Comparison of ENCODE assay signal across 13 cellular contexts in genomic region chr6:36357872-36358234, GRCh38. TPM values are rescaled to one million over a fixed set of nuclear protein-coding genes. Genes with fewer than 3 reads are reported as not detected.
DNase-seq lines count a peak whose midpoint lies in the region; ATAC-seq and TF ChIP-seq lines count a peak whose summit lies in the region.
"Had no signal": no experiment of that assay in that cellular context is flagged by ENCODE, and none has a peak within 500 bp of the region (broad histone marks: within the 10 kb centered on the region; RNA-seq: fewer than 3 reads in every experiment).

No MANE protein-coding gene starts in this region.

- peaks cover 28% of the 10 kb centered on the region for H3K4me1 Mint-ChIP-seq in activated CD4-positive, alpha-beta T cell treated with anti-CD3 and anti-CD28 coated beads, Interleukin-2, amount 10 ng/mL, durations not matched to agents 24 days and 14 days
- H3K4me1 Mint-ChIP-seq in effector memory CD8-positive, alpha-beta T cell (ENCODE audit: low read depth in 2 of 2), result peaks cover 4 to 6% of the 10 kb centered on the region in 2 donors
- H3K4me1 Mint-ChIP-seq in stimulated activated memory B cell treated with anti-CD40 and anti-IgM and Interleukin-4, amounts not matched to agents 10 μg/mL and 1 μg/mL and 100 μg/mL, for 72 hours, result peaks cover 43% of the 10 kb centered on the region

- H3K27ac Mint-ChIP-seq in activated CD4-positive, alpha-beta T cell treated with anti-CD3 and anti-CD28 coated beads, Interleukin-2, amount 10 ng/mL, durations not matched to agents 24 days and 14 days, result no peak overlapping the region
- no peak overlapping the region for H3K27ac Mint-ChIP-seq in effector memory CD8-positive, alpha-beta T cell
- peak overlapping the region; percentile 36 for H3K27ac Mint-ChIP-seq in stimulated activated memory B cell treated with anti-CD40 and anti-IgM and Interleukin-4, amounts not matched to agents 10 μg/mL and 1 μg/mL and 100 μg/mL, for 72 hours
- H3K27ac Mint-ChIP-seq: T-cell had no signal

- peaks cover 7% of the 10 kb centered on the region for H3K4me1 ChIP-seq in upper lobe of right lung

- no peaks in the 10 kb centered on the region for H3K36me3 ChIP-seq in upper lobe of right lung

- H3K27ac ChIP-seq in upper lobe of right lung, result no peak overlapping the region

- ATAC-seq in effector memory CD8-positive, alpha-beta T cell (replicated peaks), result peak; percentile 68
- no peak for ATAC-seq in stimulated activated memory B cell treated with anti-CD40 and anti-IgM and Interleukin-4, amounts not matched to agents 10 μg/mL and 1 μg/mL and 100 μg/mL, for 72 hours
- no peak for ATAC-seq in upper lobe of right lung
- ATAC-seq in HG02840 (IDR thresholded peaks at IDR 0.05; ENCODE audit: low FRiP score, unreplicated experiment), result no peak
- ATAC-seq: PC-3 had no signal

- H3K36me3 Mint-ChIP-seq in activated CD4-positive, alpha-beta T cell treated with anti-CD3 and anti-CD28 coated beads, Interleukin-2, amount 10 ng/mL, durations not matched to agents 24 days and 14 days (ENCODE audit: low read depth), result no peaks in the 10 kb centered on the region
- H3K36me3 Mint-ChIP-seq in effector memory CD8-positive, alpha-beta T cell (ENCODE audit: insufficient read depth), result peaks cover 3% of the 10 kb centered on the region
- no peaks in the 10 kb centered on the region for H3K36me3 Mint-ChIP-seq in stimulated activated memory B cell treated with anti-CD40 and anti-IgM and Interleukin-4, amounts not matched to agents 10 μg/mL and 1 μg/mL and 100 μg/mL, for 72 hours
- H3K36me3 Mint-ChIP-seq: T-cell had no signal

- no peaks in the 10 kb centered on the region for H3K27me3 ChIP-seq in upper lobe of right lung

- H3K9me3 Mint-ChIP-seq in activated CD4-positive, alpha-beta T cell treated with anti-CD3 and anti-CD28 coated beads, Interleukin-2, amount 10 ng/mL, durations not matched to agents 24 days and 14 days, result peaks cover 4% of the 10 kb centered on the region
- H3K9me3 Mint-ChIP-seq in effector memory CD8-positive, alpha-beta T cell, result no peaks in the 10 kb centered on the region
- no peaks in the 10 kb centered on the region for H3K9me3 Mint-ChIP-seq in stimulated activated memory B cell treated with anti-CD40 and anti-IgM and Interleukin-4, amounts not matched to agents 10 μg/mL and 1 μg/mL and 100 μg/mL, for 72 hours
- H3K9me3 Mint-ChIP-seq: T-cell had no signal

- H3K4me3 Mint-ChIP-seq in activated CD4-positive, alpha-beta T cell treated with anti-CD3 and anti-CD28 coated beads, Interleukin-2, amount 10 ng/mL, durations not matched to agents 24 days and 14 days, result no peak overlapping the region
- H3K4me3 Mint-ChIP-seq in effector memory CD8-positive, alpha-beta T cell, result no peak overlapping the region
- H3K4me3 Mint-ChIP-seq in stimulated activated memory B cell treated with anti-CD40 and anti-IgM and Interleukin-4, amounts not matched to agents 10 μg/mL and 1 μg/mL and 100 μg/mL, for 72 hours, result no peak overlapping the region
- H3K4me3 Mint-ChIP-seq: T-cell had no signal

- TF ChIP-seq CTCF in upper lobe of right lung (IDR thresholded peaks at IDR 0.05), result no peak

- no peaks in the 10 kb centered on the region for H3K9me3 ChIP-seq in upper lobe of right lung

- intact Hi-C loops in activated CD4-positive, alpha-beta T cell treated with anti-CD3 and anti-CD28 coated beads, Interleukin-2, amount 10 ng/mL, durations not matched to agents 24 days and 14 days (cut with micrococcal nuclease), result loop anchor here (2.0 kb wide), 1 partner anchor 227 kb away; the partner anchor contains the start of gene MAPK13
- intact Hi-C loops in upper lobe of right lung (cut with DNase I), result no loop called here

- H3K27me3 Mint-ChIP-seq in activated CD4-positive, alpha-beta T cell treated with anti-CD3 and anti-CD28 coated beads, Interleukin-2, amount 10 ng/mL, durations not matched to agents 24 days and 14 days, result peaks cover 40% of the 10 kb centered on the region
- peaks cover 0 to 9% of the 10 kb centered on the region in 2 donors for H3K27me3 Mint-ChIP-seq in effector memory CD8-positive, alpha-beta T cell
- H3K27me3 Mint-ChIP-seq in stimulated activated memory B cell treated with anti-CD40 and anti-IgM and Interleukin-4, amounts not matched to agents 10 μg/mL and 1 μg/mL and 100 μg/mL, for 72 hours, result peaks cover 8% of the 10 kb centered on the region

- no peak overlapping the region for H3K4me3 ChIP-seq in upper lobe of right lung

- DNase-seq in activated CD4-positive, alpha-beta T cell treated with anti-CD3 and anti-CD28 coated beads, Interleukin-2, amount 10 ng/mL, durations not matched to agents 24 days and 14 days, result peak; percentile 72
- DNase-seq in activated CD4-positive, alpha-beta T cell treated with anti-CD3 and anti-CD28 coated beads, Interleukin-2, amount 50 U/mL, for 4 hours, result no peak
- peak; percentile 26 for DNase-seq in HT-29 (ENCODE audit: low spot score)
- no peak for DNase-seq in effector memory CD8-positive, alpha-beta T cell
- no peak for DNase-seq in NCI-H526 treated with DMSO at 0.1 percent for 48 hours (lab: John Stamatoyannopoulos, UW)
- no peak for DNase-seq in upper lobe of right lung
- DNase-seq: activated CD4-positive, alpha-beta T cell treated with anti-CD3 and anti-CD28 coated beads for 48 hours; PC-3 had no signal

RNA-seq across cellular contexts. Expression of gene BNIP5, which starts 21.2 kb away (rescaled TPM):
- not detected in 2 replicates for total RNA-seq in activated CD4-positive, alpha-beta T cell treated with anti-CD3 and anti-CD28 coated beads, Interleukin-2, amount 10 ng/mL, durations not matched to agents 24 days and 14 days
- 3.6 and 4.6 TPM in 2 replicates for total RNA-seq in HT-29 (2014; rRNA removed; shearing (Covaris generic))
- total RNA-seq in upper lobe of right lung, result not detected
- total RNA-seq: dermis microvascular lymphatic vessel endothelial cell, PC-3, ureter had no signal

RNA-seq across cellular contexts. Expression of gene ETV7, which starts 29.6 kb away (rescaled TPM):
- 0.54 and 0.57 TPM in 2 replicates for total RNA-seq in activated CD4-positive, alpha-beta T cell treated with anti-CD3 and anti-CD28 coated beads, Interleukin-2, amount 10 ng/mL, durations not matched to agents 24 days and 14 days
- total RNA-seq in HT-29 (2014; rRNA removed; shearing (Covaris generic)), result 0.34 and 1.3 TPM in 2 replicates
- total RNA-seq in upper lobe of right lung, result 6.3 TPM
- total RNA-seq: PC-3 had no signal

Comparison
In these comparisons a context has a peak if more than half of its experiments do, and no peak if none do; other contexts are left out.
1. DNase-seq: peak in activated CD4-positive, alpha-beta T cell treated with anti-CD3 and anti-CD28 coated beads, Interleukin-2, amount 10 ng/mL, durations not matched to agents 24 days and 14 days (single experiment) and HT-29 (single experiment); none in activated CD4-positive, alpha-beta T cell treated with anti-CD3 and anti-CD28 coated beads, Interleukin-2, amount 50 U/mL, for 4 hours (0 of 2), effector memory CD8-positive, alpha-beta T cell (0 of 3), NCI-H526 treated with DMSO at 0.1 percent for 48 hours (single experiment) and upper lobe of right lung (single experiment).